In genomic region chr5:139634541-139634940, GRCh38 we compare ENCODE assay signal across 16 cellular contexts. TPM values are rescaled to one million over a fixed set of nuclear protein-coding genes. Genes with fewer than 3 reads are reported as not detected.
DNase-seq lines count a peak whose midpoint lies in the region; TF ChIP-seq lines count a peak whose summit lies in the region.
"Had no signal": no experiment of that assay in that cellular context is flagged by ENCODE, and none has a peak within 500 bp of the region (broad histone marks: within the 10 kb centered on the region; RNA-seq: fewer than 3 reads in every experiment).

No MANE protein-coding gene starts in this region.

- peaks cover 50% of the 10 kb centered on the region for H3K4me1 Mint-ChIP-seq in activated naive CD4-positive, alpha-beta T cell treated with anti-CD3 and anti-CD28 coated beads, Interleukin-2, amount 10 ng/mL, durations not matched to agents 7 days and 5 days
- H3K4me1 Mint-ChIP-seq in type B pancreatic cell (ENCODE audit: unreplicated experiment) = peaks cover 46% of the 10 kb centered on the region

- H3K79me2 ChIP-seq in mesendoderm (ENCODE audit: control insufficient read depth, insufficient read depth, low read length) = no peaks in the 10 kb centered on the region

- H2BK5ac ChIP-seq in mesendoderm (ENCODE audit: low read length) = no peak overlapping the region

- no peaks in the 10 kb centered on the region for H3K9me3 Mint-ChIP-seq in activated naive CD4-positive, alpha-beta T cell treated with anti-CD3 and anti-CD28 coated beads, Interleukin-2, amount 10 ng/mL, durations not matched to agents 7 days and 5 days
- no peaks in the 10 kb centered on the region for H3K9me3 Mint-ChIP-seq in type B pancreatic cell
- H3K9me3 Mint-ChIP-seq: activated T-helper 1 cell treated with anti-CD3 and anti-CD28 coated beads, Interleukin-12 subunit alpha, Interleukin-12 subunit beta, Interleukin-2, Interleukin-4 antibody, amounts not matched to agents 30 ng/mL and 10 ng/mL and 1 ng/mL, durations not matched to agents 14 hours and 24 hours and 36 hours had no signal

- H4K8ac ChIP-seq in mesendoderm (ENCODE audit: low read depth, low read length) = no peak overlapping the region

- H3K4me3 Mint-ChIP-seq in activated naive CD4-positive, alpha-beta T cell treated with anti-CD3 and anti-CD28 coated beads, Interleukin-2, amount 10 ng/mL, durations not matched to agents 7 days and 5 days = no peak overlapping the region
- peak overlapping the region; percentile 54 for H3K4me3 Mint-ChIP-seq in type B pancreatic cell

- peaks cover 9% of the 10 kb centered on the region for H3K79me1 ChIP-seq in mesendoderm (ENCODE audit: low read length)

- no peak overlapping the region for H3K4ac ChIP-seq in mesendoderm (ENCODE audit: low read depth, low read length)

- H3K9ac ChIP-seq in mesendoderm (ENCODE audit: low read length) = no peak overlapping the region

- H3K56ac ChIP-seq in mesendoderm (ENCODE audit: low read length) = no peak overlapping the region

- no peak overlapping the region for H3K18ac ChIP-seq in mesendoderm (ENCODE audit: low read length)

- peak overlapping the region; percentile 91 for H3K27ac Mint-ChIP-seq in activated naive CD4-positive, alpha-beta T cell treated with anti-CD3 and anti-CD28 coated beads, Interleukin-2, amount 10 ng/mL, durations not matched to agents 7 days and 5 days
- no peak overlapping the region for H3K27ac Mint-ChIP-seq in type B pancreatic cell

- H3K27me3 Mint-ChIP-seq in activated naive CD4-positive, alpha-beta T cell treated with anti-CD3 and anti-CD28 coated beads, Interleukin-2, amount 10 ng/mL, durations not matched to agents 7 days and 5 days = no peaks in the 10 kb centered on the region
- no peaks in the 10 kb centered on the region for H3K27me3 Mint-ChIP-seq in type B pancreatic cell

- H3K27me3 ChIP-seq in mesendoderm (ENCODE audit: insufficient read depth, low read length, poor library complexity) = no peaks in the 10 kb centered on the region
- H3K27me3 ChIP-seq: dorsolateral prefrontal cortex, Peyer's patch had no signal

- peak overlapping the region; percentile 15 for H3K23ac ChIP-seq in mesendoderm (ENCODE audit: low read length)

- CTCF ChIA-PET in activated naive CD4-positive, alpha-beta T cell treated with anti-CD3 and anti-CD28 coated beads, Interleukin-2, amount 10 ng/mL, durations not matched to agents 7 days and 5 days (lab: Charles Lee) = interaction anchor here (0.9 to 6.3 kb wide), 22 partner anchors 9 to 214 kb away, joined by 3 to 113 read pairs (median 6); no protein-coding TSS in a partner anchor

- no peak overlapping the region for H2BK120ac ChIP-seq in mesendoderm (ENCODE audit: low read depth, low read length)

- no peaks in the 10 kb centered on the region for H3K36me3 ChIP-seq in mesendoderm (ENCODE audit: control insufficient read depth, insufficient read depth, low read length)
- H3K36me3 ChIP-seq: Peyer's patch, prostate gland had no signal

- no peak overlapping the region for H4K5ac ChIP-seq in mesendoderm (ENCODE audit: low read length)

- peaks cover 21% of the 10 kb centered on the region for H3K4me1 ChIP-seq in mesendoderm (ENCODE audit: control insufficient read depth, low read depth, low read length)

- whole genome bisulfite sequencing in mesendoderm (ENCODE audit: extremely low coverage, insufficient coverage, low lambda C conversion rate) = no CpG with 5 or more reads among the region's 3 CpGs

- no peak overlapping the region for H2AK5ac ChIP-seq in mesendoderm (ENCODE audit: low read length)

- H3K4me3 ChIP-seq in mesendoderm (ENCODE audit: low read length) = no peak overlapping the region
- H3K4me3 ChIP-seq: dorsolateral prefrontal cortex, Peyer's patch, prostate gland had no signal

- H3K27ac ChIP-seq in mesendoderm (ENCODE audit: low read depth, low read length) = no peak overlapping the region
- H3K27ac ChIP-seq: prostate gland had no signal

- H3K4me2 ChIP-seq in mesendoderm (ENCODE audit: low read length) = no peak overlapping the region

- H2BK15ac ChIP-seq in mesendoderm (replicated peaks; ENCODE audit: low read depth) = no peak overlapping the region

- TF ChIP-seq CTCF in type B pancreatic cell (conservative IDR thresholded peaks at IDR 0.05) = no peak

- H3K36me3 Mint-ChIP-seq in activated naive CD4-positive, alpha-beta T cell treated with anti-CD3 and anti-CD28 coated beads, Interleukin-2, amount 10 ng/mL, durations not matched to agents 7 days and 5 days = peaks cover 15% of the 10 kb centered on the region
- H3K36me3 Mint-ChIP-seq in type B pancreatic cell = no peaks in the 10 kb centered on the region

- DNase-seq in activated naive CD4-positive, alpha-beta T cell treated with anti-CD3 and anti-CD28 coated beads, Interleukin-2, amount 10 ng/mL, durations not matched to agents 7 days and 5 days = no peak
- DNase-seq in activated naive CD4-positive, alpha-beta T cell (lab: John Stamatoyannopoulos, UW) = no peak
- peak; percentile 52 for DNase-seq in activated CD8-positive, alpha-beta memory T cell treated with anti-CD3 and anti-CD28 coated beads, Interleukin-2, amount 50 U/mL, for 48 hours
- DNase-seq in mesendoderm = no peak
- DNase-seq in type B pancreatic cell (ENCODE audit: extremely low spot score, unreplicated experiment) = no peak
- no peak for DNase-seq in mucosa of gallbladder (ENCODE audit: low spot score)
- DNase-seq in NOMO-1 (lab: John Stamatoyannopoulos, UW; ENCODE audit: unreplicated experiment in 2 of 2) = no peak
- no peak for DNase-seq in NCI-H146 treated with DMSO at 0.1 percent for 48 hours (lab: John Stamatoyannopoulos, UW; ENCODE audit: unreplicated experiment)
- DNase-seq: hippocampal formation, left cardiac atrium, NCI-H2029, NCI-H510A treated with DMSO at 0.1 percent for 48 hours had no signal

RNA-seq across cellular contexts. Expression of gene CXXC5, which starts 13.6 kb away (rescaled TPM):
- 90.1 TPM for polyA plus RNA-seq in mesendoderm (2013, experiment 1 of 2)
- 88.3 TPM for polyA plus RNA-seq in mesendoderm (2013, experiment 2 of 2)
- total RNA-seq in type B pancreatic cell (ENCODE audit: low replicate concordance) (46.7 and 58.6 TPM in 2 replicates), mucosa of gallbladder (71.7 TPM)
